Comparison of ENCODE assay signal across 1 cellular context in the genomic region with DNA sequence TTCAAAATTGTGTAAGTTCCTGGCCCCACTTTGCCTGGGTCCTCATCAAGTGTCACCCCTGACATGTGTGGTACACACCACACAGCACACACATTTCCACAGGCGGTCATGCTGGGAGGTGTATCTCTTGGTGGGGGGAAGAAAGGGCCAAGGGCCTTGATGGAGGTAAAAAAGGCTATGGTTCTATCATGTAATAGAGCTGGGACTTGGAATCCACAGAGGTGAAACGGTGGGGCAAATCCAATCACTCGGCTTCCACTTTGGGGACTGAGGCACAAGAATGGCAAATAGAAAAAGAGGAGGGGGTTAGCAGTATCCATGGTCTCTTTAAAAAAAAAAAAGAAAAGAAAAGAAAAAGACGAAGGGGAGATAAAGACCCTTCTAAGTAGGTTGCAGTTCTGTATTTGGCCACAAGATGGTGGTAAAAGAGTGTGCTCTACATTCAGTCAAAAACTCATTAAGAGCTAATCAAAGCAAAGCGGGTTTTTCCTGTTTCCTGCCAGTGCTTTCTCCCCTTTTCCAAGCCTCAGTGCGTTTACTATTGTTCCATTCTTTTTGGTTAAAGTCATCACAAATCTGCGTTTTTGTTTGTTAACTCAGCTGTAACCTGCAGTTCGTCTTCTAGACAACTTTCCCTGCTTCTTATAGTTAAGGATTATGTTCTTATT.
A peak's percentile ranks its signal among the peaks of the same experiment; 100 is the strongest.
TF ChIP-seq lines count a peak whose summit lies in the region.

No MANE protein-coding gene starts in this region.

TF ChIP-seq in HEK293, 187 proteins besides CTCF, POLR2A, EP300 and RAD21 (continued from another document):
- TF ChIP-seq ZNF221 (tag by site-specific recombination; IDR thresholded peaks at IDR 0.05; ENCODE audit: borderline replicate concordance) (no peak), OVOL3 (tag by site-specific recombination; IDR thresholded peaks at IDR 0.05) (no peak), ZBTB20 (tag by site-specific recombination; IDR thresholded peaks at IDR 0.05) (no peak), TCF7L2 (IDR thresholded peaks at IDR 0.05; ENCODE audit: borderline replicate concordance, low read depth, low read length) (peak; percentile 56; the same call in 1 of the 2 replicates), ZNF549 (tag by site-specific recombination; IDR thresholded peaks at IDR 0.05) (no peak), TRIM28 (IDR thresholded peaks at IDR 0.05; ENCODE audit: borderline replicate concordance, low read length) (peak; percentile 72)
- TF ChIP-seq, protein P1, sequence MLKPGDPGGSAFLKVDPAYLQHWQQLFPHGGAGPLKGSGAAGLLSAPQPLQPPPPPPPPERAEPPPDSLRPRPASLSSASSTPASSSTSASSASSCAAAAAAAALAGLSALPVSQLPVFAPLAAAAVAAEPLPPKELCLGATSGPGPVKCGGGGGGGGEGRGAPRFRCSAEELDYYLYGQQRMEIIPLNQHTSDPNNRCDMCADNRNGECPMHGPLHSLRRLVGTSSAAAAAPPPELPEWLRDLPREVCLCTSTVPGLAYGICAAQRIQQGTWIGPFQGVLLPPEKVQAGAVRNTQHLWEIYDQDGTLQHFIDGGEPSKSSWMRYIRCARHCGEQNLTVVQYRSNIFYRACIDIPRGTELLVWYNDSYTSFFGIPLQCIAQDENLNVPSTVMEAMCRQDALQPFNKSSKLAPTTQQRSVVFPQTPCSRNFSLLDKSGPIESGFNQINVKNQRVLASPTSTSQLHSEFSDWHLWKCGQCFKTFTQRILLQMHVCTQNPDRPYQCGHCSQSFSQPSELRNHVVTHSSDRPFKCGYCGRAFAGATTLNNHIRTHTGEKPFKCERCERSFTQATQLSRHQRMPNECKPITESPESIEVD (tag by site-specific recombination; IDR thresholded peaks at IDR 0.05), result peak; percentile 43; the same call in 1 of the 2 replicates
- TF ChIP-seq, protein P2, sequence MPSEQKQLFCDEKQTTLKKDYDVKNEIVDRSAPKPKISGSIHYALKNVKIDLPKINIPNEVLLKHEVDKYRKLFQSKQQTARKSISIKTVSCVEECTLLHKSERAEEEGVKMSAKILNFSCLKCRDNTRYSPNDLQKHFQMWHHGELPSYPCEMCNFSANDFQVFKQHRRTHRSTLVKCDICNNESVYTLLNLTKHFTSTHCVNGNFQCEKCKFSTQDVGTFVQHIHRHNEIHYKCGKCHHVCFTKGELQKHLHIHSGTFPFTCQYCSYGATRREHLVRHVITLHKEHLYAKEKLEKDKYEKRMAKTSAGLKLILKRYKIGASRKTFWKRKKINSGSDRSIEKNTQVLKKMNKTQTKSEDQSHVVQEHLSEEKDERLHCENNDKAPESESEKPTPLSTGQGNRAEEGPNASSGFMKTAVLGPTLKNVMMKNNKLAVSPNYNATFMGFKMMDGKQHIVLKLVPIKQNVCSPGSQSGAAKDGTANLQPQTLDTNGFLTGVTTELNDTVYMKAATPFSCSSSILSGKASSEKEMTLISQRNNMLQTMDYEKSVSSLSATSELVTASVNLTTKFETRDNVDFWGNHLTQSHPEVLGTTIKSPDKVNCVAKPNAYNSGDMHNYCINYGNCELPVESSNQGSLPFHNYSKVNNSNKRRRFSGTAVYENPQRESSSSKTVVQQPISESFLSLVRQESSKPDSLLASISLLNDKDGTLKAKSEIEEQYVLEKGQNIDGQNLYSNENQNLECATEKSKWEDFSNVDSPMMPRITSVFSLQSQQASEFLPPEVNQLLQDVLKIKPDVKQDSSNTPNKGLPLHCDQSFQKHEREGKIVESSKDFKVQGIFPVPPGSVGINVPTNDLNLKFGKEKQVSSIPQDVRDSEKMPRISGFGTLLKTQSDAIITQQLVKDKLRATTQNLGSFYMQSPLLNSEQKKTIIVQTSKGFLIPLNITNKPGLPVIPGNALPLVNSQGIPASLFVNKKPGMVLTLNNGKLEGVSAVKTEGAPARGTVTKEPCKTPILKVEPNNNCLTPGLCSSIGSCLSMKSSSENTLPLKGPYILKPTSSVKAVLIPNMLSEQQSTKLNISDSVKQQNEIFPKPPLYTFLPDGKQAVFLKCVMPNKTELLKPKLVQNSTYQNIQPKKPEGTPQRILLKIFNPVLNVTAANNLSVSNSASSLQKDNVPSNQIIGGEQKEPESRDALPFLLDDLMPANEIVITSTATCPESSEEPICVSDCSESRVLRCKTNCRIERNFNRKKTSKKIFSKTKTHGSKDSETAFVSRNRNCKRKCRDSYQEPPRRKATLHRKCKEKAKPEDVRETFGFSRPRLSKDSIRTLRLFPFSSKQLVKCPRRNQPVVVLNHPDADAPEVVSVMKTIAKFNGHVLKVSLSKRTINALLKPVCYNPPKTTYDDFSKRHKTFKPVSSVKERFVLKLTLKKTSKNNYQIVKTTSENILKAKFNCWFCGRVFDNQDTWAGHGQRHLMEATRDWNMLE (tag by site-specific recombination; conservative IDR thresholded peaks at IDR 0.05; ENCODE audit: low read depth), result peak; percentile 24; the same call in 1 of the 2 replicates
